1 cellular context compared by ENCODE assay signal in genomic region chr5:179763215-179763945, GRCh38.
TF ChIP-seq lines count a peak whose summit lies in the region.

No MANE protein-coding gene starts in this region.

TF ChIP-seq in H1, 55 proteins besides CTCF, POLR2A, EP300 and RAD21:
- TF ChIP-seq KDM4A (IDR thresholded peaks at IDR 0.05; ENCODE audit: low read depth, low read length, severe bottlenecking) (no peak), BRCA1 (IDR thresholded peaks at IDR 0.05; ENCODE audit: low read depth, low read length) (no peak), BACH1 (IDR thresholded peaks at IDR 0.05; ENCODE audit: low read length) (0 out of 2 replicates have a peak, but pooled peaks have one; percentile 15), HDAC2 (IDR thresholded peaks at IDR 0.05; ENCODE audit: borderline replicate concordance in 1 of 2, low read depth in 2 of 2, low read length in 2 of 2) (no peak), CTBP2 (IDR thresholded peaks at IDR 0.05; ENCODE audit: borderline replicate concordance, insufficient read depth, insufficient read length, low read length) (no peak), MAX (IDR thresholded peaks at IDR 0.05) (no peak), FOSL1 (IDR thresholded peaks at IDR 0.05; ENCODE audit: insufficient read depth, low read depth, low read length) (no peak), SIN3A (conservative IDR thresholded peaks at IDR 0.05 in 1 of 2, IDR thresholded peaks at IDR 0.05 in 1 of 2; ENCODE audit: low read depth in 1 of 2, low read length in 2 of 2) (0 out of 4 replicates have a peak, but pooled peaks of 1 of the 2 experiments have one; percentile 47), NRF1 (IDR thresholded peaks at IDR 0.05; ENCODE audit: low read depth, low read length) (no peak), NANOG (IDR thresholded peaks at IDR 0.05; ENCODE audit: insufficient read depth, low read depth, low read length, poor library complexity, severe bottlenecking) (no peak), TCF12 (IDR thresholded peaks at IDR 0.05; ENCODE audit: low read depth, low read length) (no peak), POU5F1 (IDR thresholded peaks at IDR 0.05; ENCODE audit: low read depth, low read length) (no peak)
TF ChIP-seq in H1: peak in this region for 2.
